ENCODE assay signal across 9 cellular contexts in the genomic region with DNA sequence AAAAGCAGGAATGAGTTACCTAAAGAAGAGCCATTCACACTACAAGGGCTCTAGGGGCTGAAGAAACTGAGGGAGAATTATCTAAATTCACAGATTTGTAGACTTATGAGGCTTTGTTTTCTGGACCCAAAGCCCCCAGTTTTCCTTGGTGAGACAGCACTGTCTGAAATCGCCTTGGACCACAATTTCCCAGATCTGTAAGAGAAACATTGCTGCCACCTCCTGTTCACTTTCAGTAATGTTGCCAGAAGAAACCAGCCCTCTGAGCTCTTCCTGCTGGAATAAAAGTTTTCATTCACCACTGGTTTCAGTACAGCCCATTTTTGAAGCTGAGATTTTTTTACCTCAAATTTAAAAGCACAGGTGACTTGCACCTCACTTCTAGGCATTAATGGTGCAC.
DNase-seq lines count a peak whose midpoint lies in the region; ATAC-seq, FAIRE-seq and TF ChIP-seq lines count a peak whose summit lies in the region.
"Had no signal": no experiment of that assay in that cellular context is flagged by ENCODE, and none has a peak within 500 bp of the region (broad histone marks: within the 10 kb centered on the region; RNA-seq: fewer than 3 reads in every experiment).

No MANE protein-coding gene starts in this region.

- H3K4me1 ChIP-seq in pancreas: no peaks in the 10 kb centered on the region

- no peaks in the 10 kb centered on the region for H3K4me1 Mint-ChIP-seq in T-helper 17 cell
- H3K4me1 Mint-ChIP-seq: activated B cell treated with CpG ODN at 0.5 μM for 24 hours had no signal

- H3K27ac Mint-ChIP-seq in T-helper 17 cell: peak overlapping the region; percentile 57
- H3K27ac Mint-ChIP-seq: activated B cell treated with CpG ODN at 0.5 μM for 24 hours had no signal

- no peak overlapping the region for H3K4me3 ChIP-seq in pancreas

- ATAC-seq in GM21423 (IDR thresholded peaks at IDR 0.05; ENCODE audit: unreplicated experiment) (peak; percentile 76), T-helper 17 cell (no peak), pancreas (peak in 3 of 4 donors; percentile 71 to 83 (median 75)), GM21717 (IDR thresholded peaks at IDR 0.05; ENCODE audit: unreplicated experiment) (no peak), HG03039 (IDR thresholded peaks at IDR 0.05; ENCODE audit: unreplicated experiment) (no peak)

- no peak for FAIRE-seq in pancreas (lab: Jason Lieb, UNC)

- TF ChIP-seq CTCF in pancreas (IDR thresholded peaks at IDR 0.05): peak in 3 of 4 donors; percentile 43 to 56 (median 49)

- DNase-seq in D341Med (ENCODE audit: low spot score) (peak; percentile 76), NCI-H1092 treated with DMSO at 0.1 percent for 48 hours (lab: John Stamatoyannopoulos, UW) (peak; percentile 83), T-helper 17 cell (no peak), foreskin melanocyte (peak; percentile 32), pancreas (peak in 2 of 6 donors; percentile 9 to 39)
- DNase-seq: activated B cell treated with CpG ODN at 0.5 μM for 24 hours had no signal

- H3K27ac ChIP-seq in pancreas: no peak overlapping the region

- H3K36me3 Mint-ChIP-seq in T-helper 17 cell (ENCODE audit: low read depth): no peaks in the 10 kb centered on the region

- no peak overlapping the region for H3K4me3 Mint-ChIP-seq in T-helper 17 cell
- H3K4me3 Mint-ChIP-seq: activated B cell treated with CpG ODN at 0.5 μM for 24 hours had no signal

- H3K36me3 ChIP-seq in pancreas: no peaks in the 10 kb centered on the region

- intact Hi-C loops in pancreas (cut with DNase I): loop anchor here in 2 of 3 donors (10.0 kb wide), 1 partner anchor 818 kb away; no protein-coding TSS in a partner anchor

- no peaks in the 10 kb centered on the region for H3K27me3 ChIP-seq in pancreas

- peaks cover 45% of the 10 kb centered on the region for H3K27me3 Mint-ChIP-seq in T-helper 17 cell

- H3K9me3 ChIP-seq in T-helper 17 cell (ENCODE audit: control insufficient read depth, low read length, poor library complexity, severe bottlenecking) (no peaks in the 10 kb centered on the region), pancreas (no peaks in the 10 kb centered on the region)

- 4% methylated on average over 1 of the region's 1 CpG for WGBS in pancreas, 2 donors

Comparison
In these comparisons a context has a peak if more than half of its experiments do, and no peak if none do; other contexts are left out.
1. DNase-seq: peak in D341Med (single experiment), NCI-H1092 treated with DMSO at 0.1 percent for 48 hours (single experiment) and foreskin melanocyte (single experiment); none in T-helper 17 cell (0 of 3).
2. ATAC-seq: peak in GM21423 (single experiment) and pancreas (3 of 4); none in T-helper 17 cell (single experiment), GM21717 (single experiment) and HG03039 (single experiment).